28 cellular contexts compared by ENCODE assay signal in genomic region chr11:109086931-109087330, GRCh38.
"Had no signal": no experiment of that assay in that cellular context is flagged by ENCODE, and none has a peak within 500 bp of the region (broad histone marks: within the 10 kb centered on the region; RNA-seq: fewer than 3 reads in every experiment).

No MANE protein-coding gene starts in this region.

- H3K4me1 ChIP-seq: colonic mucosa, esophagus muscularis mucosa, esophagus squamous epithelium, foreskin keratinocyte, gastrocnemius medialis, gastroesophageal sphincter, heart left ventricle, heart right ventricle had no signal

- DNase-seq: colonic mucosa; cortex of kidney; dermis blood vessel endothelial cell; dorsolateral prefrontal cortex; effector CD4-positive, alpha-beta T cell; effector CD8-positive, alpha-beta T cell; effector memory CD4-positive, alpha-beta T cell; effector memory CD8-positive, alpha-beta T cell; endodermal cell; erythroblast; esophagus squamous epithelium; foreskin fibroblast; foreskin keratinocyte; foreskin melanocyte; gastrocnemius medialis; glutamatergic neuron; head of caudate nucleus; heart left ventricle; heart right ventricle had no signal

- FAIRE-seq: endometrium, endothelial cell of umbilical vein, frontal cortex had no signal

- H3K27ac ChIP-seq: colonic mucosa, coronary artery, dorsolateral prefrontal cortex, epithelial cell of prostate, esophagus muscularis mucosa, esophagus squamous epithelium, foreskin keratinocyte, gastrocnemius medialis, gastroesophageal sphincter, hepatocyte had no signal

- H3K27me3 ChIP-seq: colonic mucosa, dorsolateral prefrontal cortex, esophagus muscularis mucosa, esophagus squamous epithelium, foreskin keratinocyte, gastrocnemius medialis, gastroesophageal sphincter, heart left ventricle, heart right ventricle, hepatocyte had no signal

- ATAC-seq: effector memory CD8-positive, alpha-beta T cell; esophagus mucosa; foreskin keratinocyte; gastrocnemius medialis; gastroesophageal sphincter; heart left ventricle; heart right ventricle had no signal

- H3K9me3 ChIP-seq: colonic mucosa, gastrocnemius medialis had no signal

- H3K36me3 ChIP-seq: colonic mucosa, esophagus muscularis mucosa, esophagus squamous epithelium, gastrocnemius medialis, gastroesophageal sphincter, heart left ventricle, heart right ventricle had no signal

- H2AFZ ChIP-seq: hepatocyte had no signal

- H3K4me2 ChIP-seq: hepatocyte had no signal

- H3K4me3 ChIP-seq: colonic mucosa, coronary artery, dorsolateral prefrontal cortex, esophagus muscularis mucosa, esophagus squamous epithelium, gastrocnemius medialis, gastroesophageal sphincter, heart left ventricle, heart right ventricle, hepatocyte had no signal

- H3K79me2 ChIP-seq: hepatocyte had no signal
